Comparison of ENCODE assay signal across 2 cellular contexts in the genomic region with DNA sequence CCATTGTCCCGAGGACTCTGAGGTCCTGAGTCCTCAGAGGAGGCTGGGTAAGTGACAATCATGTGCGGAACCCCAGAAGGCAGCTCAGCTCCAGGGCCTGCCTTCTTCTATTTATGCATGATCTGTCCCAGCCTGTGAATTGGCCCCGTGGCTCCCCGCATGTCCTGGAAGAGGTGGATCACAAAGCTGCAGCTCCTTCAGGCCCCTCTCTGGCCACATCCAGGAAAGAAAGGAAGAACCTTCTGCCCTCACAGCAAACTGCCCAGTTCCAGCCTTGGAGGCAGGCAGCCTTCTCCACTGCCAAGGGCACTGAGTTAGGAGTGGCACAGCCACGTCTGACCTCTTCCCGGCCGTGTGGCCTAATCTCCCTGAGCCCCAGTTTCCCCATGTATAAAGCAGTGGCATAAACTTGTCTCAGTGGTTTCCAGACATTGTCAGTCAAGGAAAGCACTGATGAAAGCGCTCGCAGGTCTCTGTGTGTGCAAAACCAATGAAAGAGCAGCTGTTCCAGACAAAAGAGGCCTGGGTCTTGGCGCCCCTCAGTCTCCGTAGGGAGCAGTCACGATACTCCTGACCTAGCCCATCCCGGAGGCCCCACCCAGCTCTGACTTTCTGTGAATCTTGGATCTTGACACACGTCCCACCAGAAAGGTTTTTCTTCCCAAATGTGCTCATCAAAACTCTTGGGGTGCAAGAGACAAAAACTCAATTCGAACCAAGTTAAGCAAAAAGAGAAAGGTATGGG.
TF ChIP-seq lines count a peak whose summit lies in the region.

No MANE protein-coding gene starts in this region.

TF ChIP-seq in GM23338, 12 proteins besides CTCF, POLR2A, EP300 and RAD21 (continues in another document):
- TF ChIP-seq ZNF331 (CRISPR knock-in tag; IDR thresholded peaks at IDR 0.05; ENCODE audit: low read depth) (no peak), JUNB (IDR thresholded peaks at IDR 0.05; ENCODE audit: unreplicated experiment) (no peak), EZH2 (IDR thresholded peaks at IDR 0.05; ENCODE audit: low read depth, unreplicated experiment) (no peak), ZNF114 (CRISPR knock-in tag; IDR thresholded peaks at IDR 0.05) (no peak), STAT1 (IDR thresholded peaks at IDR 0.05; ENCODE audit: unreplicated experiment) (no peak), EZH2phosphoT487 (IDR thresholded peaks at IDR 0.05; ENCODE audit: unreplicated experiment) (no peak), CREB1 (CRISPR knock-in tag; IDR thresholded peaks at IDR 0.05; ENCODE audit: low read depth) (no peak), POLR2AphosphoS5 (IDR thresholded peaks at IDR 0.05; ENCODE audit: low read depth) (no peak)
- TF ChIP-seq, protein P1, sequence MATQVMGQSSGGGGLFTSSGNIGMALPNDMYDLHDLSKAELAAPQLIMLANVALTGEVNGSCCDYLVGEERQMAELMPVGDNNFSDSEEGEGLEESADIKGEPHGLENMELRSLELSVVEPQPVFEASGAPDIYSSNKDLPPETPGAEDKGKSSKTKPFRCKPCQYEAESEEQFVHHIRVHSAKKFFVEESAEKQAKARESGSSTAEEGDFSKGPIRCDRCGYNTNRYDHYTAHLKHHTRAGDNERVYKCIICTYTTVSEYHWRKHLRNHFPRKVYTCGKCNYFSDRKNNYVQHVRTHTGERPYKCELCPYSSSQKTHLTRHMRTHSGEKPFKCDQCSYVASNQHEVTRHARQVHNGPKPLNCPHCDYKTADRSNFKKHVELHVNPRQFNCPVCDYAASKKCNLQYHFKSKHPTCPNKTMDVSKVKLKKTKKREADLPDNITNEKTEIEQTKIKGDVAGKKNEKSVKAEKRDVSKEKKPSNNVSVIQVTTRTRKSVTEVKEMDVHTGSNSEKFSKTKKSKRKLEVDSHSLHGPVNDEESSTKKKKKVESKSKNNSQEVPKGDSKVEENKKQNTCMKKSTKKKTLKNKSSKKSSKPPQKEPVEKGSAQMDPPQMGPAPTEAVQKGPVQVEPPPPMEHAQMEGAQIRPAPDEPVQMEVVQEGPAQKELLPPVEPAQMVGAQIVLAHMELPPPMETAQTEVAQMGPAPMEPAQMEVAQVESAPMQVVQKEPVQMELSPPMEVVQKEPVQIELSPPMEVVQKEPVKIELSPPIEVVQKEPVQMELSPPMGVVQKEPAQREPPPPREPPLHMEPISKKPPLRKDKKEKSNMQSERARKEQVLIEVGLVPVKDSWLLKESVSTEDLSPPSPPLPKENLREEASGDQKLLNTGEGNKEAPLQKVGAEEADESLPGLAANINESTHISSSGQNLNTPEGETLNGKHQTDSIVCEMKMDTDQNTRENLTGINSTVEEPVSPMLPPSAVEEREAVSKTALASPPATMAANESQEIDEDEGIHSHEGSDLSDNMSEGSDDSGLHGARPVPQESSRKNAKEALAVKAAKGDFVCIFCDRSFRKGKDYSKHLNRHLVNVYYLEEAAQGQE (IDR thresholded peaks at IDR 0.05; ENCODE audit: unreplicated experiment) = no peak
- TF ChIP-seq, protein P2, sequence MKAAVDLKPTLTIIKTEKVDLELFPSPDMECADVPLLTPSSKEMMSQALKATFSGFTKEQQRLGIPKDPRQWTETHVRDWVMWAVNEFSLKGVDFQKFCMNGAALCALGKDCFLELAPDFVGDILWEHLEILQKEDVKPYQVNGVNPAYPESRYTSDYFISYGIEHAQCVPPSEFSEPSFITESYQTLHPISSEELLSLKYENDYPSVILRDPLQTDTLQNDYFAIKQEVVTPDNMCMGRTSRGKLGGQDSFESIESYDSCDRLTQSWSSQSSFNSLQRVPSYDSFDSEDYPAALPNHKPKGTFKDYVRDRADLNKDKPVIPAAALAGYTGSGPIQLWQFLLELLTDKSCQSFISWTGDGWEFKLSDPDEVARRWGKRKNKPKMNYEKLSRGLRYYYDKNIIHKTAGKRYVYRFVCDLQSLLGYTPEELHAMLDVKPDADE (IDR thresholded peaks at IDR 0.05) = no peak

TF ChIP-seq in H1, 55 proteins besides CTCF, POLR2A, EP300 and RAD21:
- TF ChIP-seq JUND (IDR thresholded peaks at IDR 0.05; ENCODE audit: low read length) (no peak), EZH2 (IDR thresholded peaks at IDR 0.05; ENCODE audit: low read depth, low read length, severe bottlenecking) (no peak), TAF1 (IDR thresholded peaks at IDR 0.05; ENCODE audit: low read depth, low read length) (no peak), GABPA (IDR thresholded peaks at IDR 0.05; ENCODE audit: borderline replicate concordance, insufficient read depth, low read length) (no peak)
